17 cellular contexts compared by ENCODE assay signal in the genomic region with DNA sequence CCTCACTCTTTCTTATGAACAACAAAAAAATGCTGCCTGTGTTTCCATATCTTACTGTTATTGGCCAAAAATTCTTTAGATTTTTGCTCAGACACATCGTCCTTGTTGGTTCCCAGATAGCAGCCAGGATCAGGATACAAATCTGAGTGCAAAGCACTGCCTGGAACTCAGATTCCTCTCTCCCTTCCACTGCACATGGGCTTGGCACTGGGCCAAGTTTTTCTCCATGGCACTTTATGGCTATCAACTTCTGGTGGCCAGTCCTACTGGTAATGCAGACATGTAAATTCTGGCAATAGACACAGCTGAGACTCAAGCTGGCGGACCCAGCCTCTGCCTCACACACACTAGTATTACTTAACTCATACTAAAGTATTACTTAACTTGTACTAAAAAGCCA.
A peak's percentile ranks its signal among the peaks of the same experiment; 100 is the strongest.
DNase-seq lines count a peak whose midpoint lies in the region; ATAC-seq and TF ChIP-seq lines count a peak whose summit lies in the region.
"Had no signal": no experiment of that assay in that cellular context is flagged by ENCODE, and none has a peak within 500 bp of the region (broad histone marks: within the 10 kb centered on the region; RNA-seq: fewer than 3 reads in every experiment).

No MANE protein-coding gene starts in this region.

- H3K4me1 ChIP-seq in HEK293 (ENCODE audit: control insufficient read depth, insufficient read depth, low read length): no peaks in the 10 kb centered on the region
- H3K4me1 ChIP-seq: pancreas, vagina had no signal

- H3K27ac ChIP-seq in HEK293 (ENCODE audit: extremely low read depth, low read depth, low read length): no peak overlapping the region
- H3K27ac ChIP-seq: pancreas, vagina had no signal

- CTCF ChIA-PET in HEK293 (lab: Yijun Ruan, JAX): interaction anchor here (0.6 to 1.2 kb wide), 3 partner anchors 10 to 131 kb away, joined by 3 to 5 read pairs (median 3); no protein-coding TSS in a partner anchor

- DNase-seq in AG20443 (ENCODE audit: low spot score): peak; percentile 22
- DNase-seq in cerebellar cortex (ENCODE audit: low spot score): peak; percentile 3
- DNase-seq in left kidney (ENCODE audit: low read depth, low spot score): peak; percentile 44
- DNase-seq in natural killer cell: no peak
- no peak for DNase-seq in OCI-M2 (lab: John Stamatoyannopoulos, UW; ENCODE audit: unreplicated experiment)
- DNase-seq: activated naive CD4-positive, alpha-beta T cell treated with anti-CD3 and anti-CD28 coated beads, Interleukin-2, amount 50 U/mL, for 16 hours; DND-41; Kasumi-1; NCI-H2029; SW 1271 had no signal

- POLR2A ChIA-PET in HEK293 (lab: Yijun Ruan, JAX): no interaction called here

- H3K4me3 Mint-ChIP-seq in natural killer cell: no peak overlapping the region
- H3K4me3 Mint-ChIP-seq: central memory CD8-positive, alpha-beta T cell; WTC11 had no signal

- intact Hi-C loops in natural killer cell (cut with micrococcal nuclease): no loop called here

- H3K4me1 Mint-ChIP-seq in natural killer cell: no peaks in the 10 kb centered on the region
- H3K4me1 Mint-ChIP-seq: central memory CD8-positive, alpha-beta T cell; WTC11 had no signal

- H3K9me3 ChIP-seq in HEK293 (ENCODE audit: control insufficient read depth, insufficient read depth, low read depth, low read length): no peaks in the 10 kb centered on the region
- H3K9me3 ChIP-seq: pancreas, vagina had no signal

- H3K4me3 ChIP-seq in HEK293 (ENCODE audit: low read depth, low read length): no peak overlapping the region
- H3K4me3 ChIP-seq: pancreas, vagina had no signal

- no peaks in the 10 kb centered on the region for H3K9me3 Mint-ChIP-seq in natural killer cell
- H3K9me3 Mint-ChIP-seq: central memory CD8-positive, alpha-beta T cell had no signal

- ATAC-seq in natural killer cell (no peak), GM21723 (IDR thresholded peaks at IDR 0.05; ENCODE audit: unreplicated experiment) (no peak), GM21367 (IDR thresholded peaks at IDR 0.05; ENCODE audit: unreplicated experiment) (no peak)
- ATAC-seq: pancreas, WTC11 had no signal

- H3K36me3 Mint-ChIP-seq in natural killer cell: no peaks in the 10 kb centered on the region

- no peak overlapping the region for H3K27ac Mint-ChIP-seq in natural killer cell
- H3K27ac Mint-ChIP-seq: WTC11 had no signal

- no peaks in the 10 kb centered on the region for H3K27me3 Mint-ChIP-seq in natural killer cell (ENCODE audit: low read depth in 2 of 2)
- H3K27me3 Mint-ChIP-seq: central memory CD8-positive, alpha-beta T cell had no signal

- TF ChIP-seq CTCF in HEK293 (tag by site-specific recombination; IDR thresholded peaks at IDR 0.05) (no peak), natural killer cell (IDR thresholded peaks at IDR 0.05) (no peak)

- H3K36me3 ChIP-seq in HEK293 (ENCODE audit: control insufficient read depth in 2 of 2, insufficient read depth in 1 of 2, low read length in 2 of 2): no peaks in the 10 kb centered on the region
- H3K36me3 ChIP-seq: pancreas, vagina had no signal

TF ChIP-seq in HEK293, 187 proteins besides CTCF, POLR2A, EP300 and RAD21 (continues in another document):
- TF ChIP-seq, protein P1, sequence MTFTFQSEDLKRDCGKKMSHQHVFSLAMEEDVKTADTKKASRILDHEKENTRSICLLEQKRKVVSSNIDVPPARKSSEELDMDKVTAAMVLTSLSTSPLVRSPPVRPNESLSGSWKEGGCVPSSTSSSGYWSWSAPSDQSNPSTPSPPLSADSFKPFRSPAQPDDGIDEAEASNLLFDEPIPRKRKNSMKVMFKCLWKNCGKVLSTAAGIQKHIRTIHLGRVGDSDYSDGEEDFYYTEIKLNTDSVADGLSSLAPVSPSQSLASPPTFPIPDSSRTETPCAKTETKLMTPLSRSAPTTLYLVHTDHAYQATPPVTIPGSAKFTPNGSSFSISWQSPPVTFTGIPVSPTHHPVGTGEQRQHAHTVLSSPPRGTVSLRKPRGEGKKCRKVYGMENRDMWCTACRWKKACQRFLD (tag by site-specific recombination; IDR thresholded peaks at IDR 0.05): no peak
- TF ChIP-seq ZNF510 (tag by site-specific recombination; IDR thresholded peaks at IDR 0.05; ENCODE audit: insufficient replicate concordance) (peak; percentile 59), ZNF26 (tag by site-specific recombination; IDR thresholded peaks at IDR 0.05) (no peak), ZBTB6 (tag by site-specific recombination; IDR thresholded peaks at IDR 0.05) (peak; percentile 17; the same call in 1 of the 2 replicates), ZSCAN23 (tag by site-specific recombination; IDR thresholded peaks at IDR 0.05) (no peak), ZNF302 (tag by site-specific recombination; IDR thresholded peaks at IDR 0.05; ENCODE audit: low read depth) (no peak), ZNF530 (tag by site-specific recombination; IDR thresholded peaks at IDR 0.05; ENCODE audit: low read depth) (no peak), ZNF398 (tag by site-specific recombination; IDR thresholded peaks at IDR 0.05) (no peak), WT1 (tag by site-specific recombination; IDR thresholded peaks at IDR 0.05) (no peak), ZNF549 (tag by site-specific recombination; IDR thresholded peaks at IDR 0.05) (peak; percentile 68), ZNF777 (tag by site-specific recombination; IDR thresholded peaks at IDR 0.05; ENCODE audit: borderline replicate concordance) (no peak), ZNF660 (tag by site-specific recombination; IDR thresholded peaks at IDR 0.05) (peak; percentile 93), RBAK (tag by site-specific recombination; IDR thresholded peaks at IDR 0.05) (no peak), ZNF544 (tag by site-specific recombination; IDR thresholded peaks at IDR 0.05) (peak; percentile 87), TCF7L2 (IDR thresholded peaks at IDR 0.05; ENCODE audit: borderline replicate concordance, low read depth, low read length) (no peak), ZNF274 (IDR thresholded peaks at IDR 0.05; ENCODE audit: low read length) (no peak), ZNF274 (tag by site-specific recombination; IDR thresholded peaks at IDR 0.05; ENCODE audit: borderline replicate concordance) (no peak), ZNF239 (tag by site-specific recombination; IDR thresholded peaks at IDR 0.05) (no peak), ZNF707 (tag by site-specific recombination; IDR thresholded peaks at IDR 0.05) (no peak), ZXDB (tag by site-specific recombination; IDR thresholded peaks at IDR 0.05) (no peak)
- TF ChIP-seq, protein P2, sequence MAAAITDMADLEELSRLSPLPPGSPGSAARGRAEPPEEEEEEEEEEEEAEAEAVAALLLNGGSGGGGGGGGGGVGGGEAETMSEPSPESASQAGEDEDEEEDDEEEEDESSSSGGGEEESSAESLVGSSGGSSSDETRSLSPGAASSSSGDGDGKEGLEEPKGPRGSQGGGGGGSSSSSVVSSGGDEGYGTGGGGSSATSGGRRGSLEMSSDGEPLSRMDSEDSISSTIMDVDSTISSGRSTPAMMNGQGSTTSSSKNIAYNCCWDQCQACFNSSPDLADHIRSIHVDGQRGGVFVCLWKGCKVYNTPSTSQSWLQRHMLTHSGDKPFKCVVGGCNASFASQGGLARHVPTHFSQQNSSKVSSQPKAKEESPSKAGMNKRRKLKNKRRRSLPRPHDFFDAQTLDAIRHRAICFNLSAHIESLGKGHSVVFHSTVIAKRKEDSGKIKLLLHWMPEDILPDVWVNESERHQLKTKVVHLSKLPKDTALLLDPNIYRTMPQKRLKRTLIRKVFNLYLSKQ (tag by site-specific recombination; IDR thresholded peaks at IDR 0.05; ENCODE audit: borderline replicate concordance): no peak

Comparison
In these comparisons a context has a peak if more than half of its experiments do, and no peak if none do; other contexts are left out.
1. DNase-seq: peak in AG20443 (single experiment), cerebellar cortex (single experiment) and left kidney (single experiment); none in natural killer cell (single experiment) and OCI-M2 (single experiment).